2 cellular contexts compared by ENCODE assay signal in genomic region chr14:103547941-103548462, GRCh38.
TF ChIP-seq lines count a peak whose summit lies in the region.

No MANE protein-coding gene starts in this region.

TF ChIP-seq in SK-N-SH, 30 proteins besides CTCF, POLR2A, EP300 and RAD21:
- TF ChIP-seq ZBTB33 (IDR thresholded peaks at IDR 0.05; ENCODE audit: borderline replicate concordance, low read depth), result no peak
- TF ChIP-seq FOXJ3 (CRISPR knock-in tag; IDR thresholded peaks at IDR 0.05), result no peak
- TF ChIP-seq RCOR1 (IDR thresholded peaks at IDR 0.05; ENCODE audit: low read length), result no peak
- TF ChIP-seq TEAD4 (IDR thresholded peaks at IDR 0.05; ENCODE audit: borderline replicate concordance, insufficient read depth), result no peak
- no peak for TF ChIP-seq IRF3 (IDR thresholded peaks at IDR 0.05; ENCODE audit: low read depth, low read length)
- no peak for TF ChIP-seq GATA2 (CRISPR knock-in tag; IDR thresholded peaks at IDR 0.05)
- no peak for TF ChIP-seq ELF1 (IDR thresholded peaks at IDR 0.05)
- TF ChIP-seq CHD2 (IDR thresholded peaks at IDR 0.05; ENCODE audit: low read length, partially characterized antibody), result no peak
- TF ChIP-seq NRF1 (IDR thresholded peaks at IDR 0.05; ENCODE audit: low read depth, low read length), result no peak
- no peak for TF ChIP-seq RXRA (IDR thresholded peaks at IDR 0.05; ENCODE audit: borderline replicate concordance, low read depth)
- no peak for TF ChIP-seq REST (IDR thresholded peaks at IDR 0.05; ENCODE audit: low read depth, low read length)
- TF ChIP-seq USF2 (IDR thresholded peaks at IDR 0.05; ENCODE audit: borderline replicate concordance, low read depth, low read length), result no peak
- TF ChIP-seq FOXM1 (IDR thresholded peaks at IDR 0.05; ENCODE audit: low read depth), result no peak
- no peak for TF ChIP-seq POLR2AphosphoS5 (IDR thresholded peaks at IDR 0.05; ENCODE audit: low read depth, low read length)
- no peak for TF ChIP-seq MEF2A (IDR thresholded peaks at IDR 0.05; ENCODE audit: borderline replicate concordance, low read depth)
TF ChIP-seq in SK-N-SH: peak in this region for 0.

TF ChIP-seq in SK-N-SH treated with all-trans-retinoic acid at 6 μM for 48 hours, 23 proteins besides CTCF, POLR2A, EP300 and RAD21 (continued from another document):
- no peak for TF ChIP-seq PATZ1 (CRISPR knock-in tag; IDR thresholded peaks at IDR 0.05; ENCODE audit: borderline replicate concordance)
- no peak for TF ChIP-seq ZFP30 (CRISPR knock-in tag; IDR thresholded peaks at IDR 0.05)
- no peak for TF ChIP-seq ZNF8 (CRISPR knock-in tag; IDR thresholded peaks at IDR 0.05)
- TF ChIP-seq ZC3H10 (CRISPR knock-in tag; IDR thresholded peaks at IDR 0.05), result no peak
TF ChIP-seq in SK-N-SH treated with all-trans-retinoic acid at 6 μM for 48 hours: peak in this region for 0.
